Comparison of ENCODE assay signal across 10 cellular contexts in the genomic region with DNA sequence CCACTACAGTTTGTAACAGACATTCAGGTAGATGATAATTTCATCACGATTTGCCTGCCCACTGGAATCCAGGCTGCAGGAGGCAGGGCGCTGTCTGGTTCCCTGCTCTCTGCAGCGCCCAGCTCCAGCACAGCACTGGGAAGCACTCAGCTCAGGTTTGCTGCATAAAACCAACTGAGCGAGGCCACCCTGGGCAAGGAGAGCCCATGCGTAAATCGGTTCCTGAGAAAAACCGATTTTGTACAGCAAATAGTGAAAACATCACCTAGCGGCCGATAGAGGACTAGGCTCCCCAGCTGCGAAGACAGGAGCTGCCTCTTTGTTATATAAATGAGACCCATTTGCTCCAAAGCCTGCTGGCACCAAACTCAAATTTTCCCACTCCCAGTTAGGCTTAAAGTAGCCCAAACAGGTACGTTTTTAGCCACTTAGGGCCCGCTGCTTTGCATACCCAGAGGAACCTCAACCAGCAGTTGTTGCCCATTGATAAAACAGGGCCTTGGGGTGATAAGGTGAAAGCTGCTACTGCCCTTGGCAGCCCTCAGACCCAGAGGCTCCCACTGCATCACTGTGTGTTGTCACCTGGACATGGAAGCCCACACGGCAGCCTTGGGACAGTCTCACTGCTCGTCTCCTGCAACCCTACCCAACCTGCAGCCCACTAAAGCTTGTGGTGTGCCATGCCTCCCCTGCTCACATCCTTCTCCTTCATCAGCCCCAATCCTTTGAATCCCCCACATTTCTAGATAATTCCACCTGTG. TPM values are rescaled to one million over a fixed set of nuclear protein-coding genes. Genes with fewer than 3 reads are reported as not detected.
DNase-seq lines count a peak whose midpoint lies in the region; TF ChIP-seq lines count a peak whose summit lies in the region.
"Had no signal": no experiment of that assay in that cellular context is flagged by ENCODE, and none has a peak within 500 bp of the region (broad histone marks: within the 10 kb centered on the region; RNA-seq: fewer than 3 reads in every experiment).

No MANE protein-coding gene starts in this region.

- H3K9me3 Mint-ChIP-seq in osteocyte (ENCODE audit: unreplicated experiment), result no peaks in the 10 kb centered on the region
- H3K9me3 Mint-ChIP-seq: dendritic cell treated with granulocyte-macrophage colony-stimulating factor and Interleukin-4, amounts not matched to agents 40 ng/mL and 50 ng/mL, for 4 days had no signal

- peak; percentile 11 for DNase-seq in EL
- peak; percentile 25 for DNase-seq in NCI-H1694 treated with DMSO at 0.1 percent for 48 hours (lab: John Stamatoyannopoulos, UW)
- peak; percentile 49 for DNase-seq in choroid plexus epithelial cell (ENCODE audit: low read depth)
- peak; percentile 76 for DNase-seq in osteocyte (ENCODE audit: extremely low spot score, unreplicated experiment)
- no peak for DNase-seq in DMS153 (lab: John Stamatoyannopoulos, UW)
- no peak for DNase-seq in NCI-H748 treated with DMSO at 0.1 percent for 48 hours (lab: John Stamatoyannopoulos, UW)
- no peak for DNase-seq in activated gamma-delta T cell (lab: John Stamatoyannopoulos, UW)
- DNase-seq in NCI-H128 (lab: John Stamatoyannopoulos, UW; ENCODE audit: unreplicated experiment), result no peak

- H3K27me3 Mint-ChIP-seq in osteocyte (ENCODE audit: unreplicated experiment), result peaks cover 3% of the 10 kb centered on the region

- H3K4me3 ChIP-seq in choroid plexus epithelial cell (ENCODE audit: low read depth, low read length), result no peak overlapping the region

- H3K36me3 Mint-ChIP-seq in osteocyte (ENCODE audit: unreplicated experiment), result no peaks in the 10 kb centered on the region

- no peak overlapping the region for H3K4me3 Mint-ChIP-seq in osteocyte (ENCODE audit: unreplicated experiment)
- H3K4me3 Mint-ChIP-seq: dendritic cell treated with granulocyte-macrophage colony-stimulating factor and Interleukin-4, amounts not matched to agents 40 ng/mL and 50 ng/mL, for 4 days had no signal

- peak; percentile 72 for TF ChIP-seq CTCF in choroid plexus epithelial cell (conservative IDR thresholded peaks at IDR 0.05; ENCODE audit: low read depth, low read length)
- peak; percentile 51 for TF ChIP-seq CTCF in osteocyte (IDR thresholded peaks at IDR 0.05)

- H3K4me1 Mint-ChIP-seq in osteocyte (ENCODE audit: unreplicated experiment), result no peaks in the 10 kb centered on the region

- H3K27ac Mint-ChIP-seq in osteocyte (ENCODE audit: unreplicated experiment), result no peak overlapping the region
- H3K27ac Mint-ChIP-seq: dendritic cell treated with granulocyte-macrophage colony-stimulating factor and Interleukin-4, amounts not matched to agents 40 ng/mL and 50 ng/mL, for 4 days had no signal

RNA-seq across cellular contexts. Expression of a gene that starts 47.5 kb away (rescaled TPM):
- 1.4 and 1.5 TPM in 2 replicates for total RNA-seq in osteocyte
- total RNA-seq: mononuclear cell had no signal

RNA-seq across cellular contexts. Expression of a gene that starts 49.0 kb away (rescaled TPM):
- 80.6 and 89.2 TPM in 2 replicates for total RNA-seq in osteocyte

Comparison
In these comparisons a context has a peak if more than half of its experiments do, and no peak if none do; other contexts are left out.
1. DNase-seq: peak in EL (single experiment), NCI-H1694 treated with DMSO at 0.1 percent for 48 hours (single experiment), choroid plexus epithelial cell (single experiment) and osteocyte (single experiment); none in DMS153 (single experiment), NCI-H748 treated with DMSO at 0.1 percent for 48 hours (single experiment), activated gamma-delta T cell (single experiment) and NCI-H128 (single experiment).